In the genomic region with DNA sequence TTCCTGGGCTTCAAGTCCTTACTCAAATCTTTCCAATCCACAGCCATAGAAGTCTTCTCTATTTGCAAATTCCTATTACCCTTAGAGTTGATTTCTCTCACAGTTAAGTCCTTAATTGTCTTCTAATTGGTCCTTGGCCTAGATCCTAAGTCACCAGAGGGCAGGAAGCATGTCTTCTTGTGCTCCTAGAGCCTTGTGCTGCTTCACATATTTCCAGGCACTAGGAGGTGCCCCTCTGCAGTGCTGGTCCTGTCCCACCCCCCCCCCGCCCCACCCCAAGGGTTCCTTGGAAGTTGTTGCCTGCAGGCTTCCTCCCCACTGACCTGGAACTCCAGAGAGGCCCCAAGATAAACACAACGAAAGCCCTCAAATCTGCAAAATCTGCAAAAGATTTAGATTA, we compare ENCODE assay signal across 30 cellular contexts.
"Had no signal": no experiment of that assay in that cellular context is flagged by ENCODE, and none has a peak within 500 bp of the region (broad histone marks: within the 10 kb centered on the region; RNA-seq: fewer than 3 reads in every experiment).

No MANE protein-coding gene starts in this region.

- ATAC-seq: activated CD4-positive, CD25-positive, alpha-beta regulatory T cell treated with anti-CD3 and anti-CD28 coated beads, Interleukin-2, amount 50 U/mL, for 24 hours; left cardiac atrium; left ventricle myocardium superior; right lobe of liver; stimulated activated naive CD8-positive, alpha-beta T cell treated with anti-CD3 and anti-CD28 coated beads, Interleukin-15, Interleukin-2, amounts not matched to agents 100 U/mL and 50 U/mL, for 24 hours had no signal

- H3K36me3 ChIP-seq: ascending aorta, cardiac muscle cell, neutrophil, right lobe of liver, uterus had no signal

- H3K9me3 ChIP-seq: ascending aorta, neutrophil, right lobe of liver, testis, uterus had no signal

- FAIRE-seq: frontal cortex, TTC549 had no signal

- H3K4me3 ChIP-seq: ascending aorta, cardiac muscle cell, coronary artery, dorsolateral prefrontal cortex, right lobe of liver, skin epidermis, testis, uterus had no signal

- H3K4me1 ChIP-seq: testis, uterus had no signal

- H3K27me3 ChIP-seq: ascending aorta, cardiac muscle cell, dorsolateral prefrontal cortex, neutrophil, right lobe of liver, testis, uterus had no signal

- DNase-seq: activated CD4-positive, alpha-beta memory T cell treated with anti-CD3 and anti-CD28 coated beads, Interleukin-2, amount 10 ng/mL, durations not matched to agents 7 days and 5 days; activated CD4-positive, alpha-beta T cell treated with anti-CD3 and anti-CD28 coated beads, Interleukin-2, amount 10 ng/mL, durations not matched to agents 7 days and 5 days; activated CD8-positive, alpha-beta memory T cell treated with anti-CD3 and anti-CD28 coated beads, Interleukin-2, amount 50 U/mL, for 48 hours; activated gamma-delta T cell; activated naive CD4-positive, alpha-beta T cell treated with anti-CD3 and anti-CD28 coated beads, Interleukin-2, amount 10 ng/mL, durations not matched to agents 7 days and 5 days; activated naive CD8-positive, alpha-beta T cell treated with anti-CD3 and anti-CD28 coated beads, Interleukin-2, amount 10 ng/mL, durations not matched to agents 7 days and 5 days; activated T-cell treated with anti-CD3 and anti-CD28 coated beads, Interleukin-2, amount 50 U/mL, for 24 hours; dorsolateral prefrontal cortex; effector memory CD4-positive, alpha-beta T cell; glutamatergic neuron; islet precursor cell; left cardiac atrium; left ventricle myocardium superior; naive B cell; nephron progenitor cell; right lobe of liver; stimulated activated CD4-positive, alpha-beta T cell treated with anti-CD3 and anti-CD28 coated beads, Interleukin-12 subunit alpha, Interleukin-12 subunit beta, amount 100 ng/mL, for 4 hours; stimulated activated CD4-positive, alpha-beta T cell treated with anti-CD3 and anti-CD28 coated beads, Interleukin-4, amount 100 ng/mL, for 1 hour; stimulated activated naive CD8-positive, alpha-beta T cell treated with anti-CD3 and anti-CD28 coated beads, Interleukin-15, Interleukin-2, amounts not matched to agents 100 U/mL and 50 U/mL, for 24 hours; testis; uterus had no signal

- H3K27ac ChIP-seq: ascending aorta, cardiac muscle cell, coronary artery, dorsolateral prefrontal cortex, neutrophil, skin epidermis, testis, uterus, VCaP had no signal
